Comparison of ENCODE assay signal across 22 cellular contexts in genomic region chrX:48786341-48786800, GRCh38. TPM values are rescaled to one million over a fixed set of nuclear protein-coding genes. Genes with fewer than 3 reads are reported as not detected.
"Had no signal": no experiment of that assay in that cellular context is flagged by ENCODE, and none has a peak within 500 bp of the region (broad histone marks: within the 10 kb centered on the region; RNA-seq: fewer than 3 reads in every experiment).

TSS of gene GATA1 (plus strand) at chrX:48786590. CDS start at chrX:48791110, 4,520 bp downstream.

- ATAC-seq: esophagus mucosa, heart right ventricle had no signal

- H3K27ac ChIP-seq: breast epithelium, left ventricle myocardium inferior, right lobe of liver, SJSA1, thyroid gland, VCaP had no signal

- H3K36me3 Mint-ChIP-seq: immature natural killer cell had no signal

- H3K9me3 Mint-ChIP-seq: activated naive CD4-positive, alpha-beta T cell treated with anti-CD3 and anti-CD28 coated beads for 36 hours; immature natural killer cell had no signal

- H3K27ac Mint-ChIP-seq: activated naive CD4-positive, alpha-beta T cell treated with anti-CD3 and anti-CD28 coated beads for 36 hours had no signal

- H3K4me1 ChIP-seq: breast epithelium, heart right ventricle, left ventricle myocardium inferior, right lobe of liver, SJSA1, thyroid gland had no signal

- H3K9me3 ChIP-seq: breast epithelium, heart right ventricle, left ventricle myocardium inferior, right lobe of liver, SJSA1, thyroid gland had no signal

- H3K4me3 ChIP-seq: breast epithelium, left ventricle myocardium inferior, right lobe of liver, SJSA1, thyroid gland had no signal

- H3K27me3 ChIP-seq: right lobe of liver, SJSA1, thyroid gland had no signal

- DNase-seq: activated CD4-positive, alpha-beta T cell treated with anti-CD3 and anti-CD28 coated beads for 1 hour; activated CD4-positive, alpha-beta T cell treated with anti-CD3 and anti-CD28 coated beads, Interleukin-2, amount 50 U/mL, for 48 hours; activated naive CD4-positive, alpha-beta T cell treated with anti-CD3 and anti-CD28 coated beads for 36 hours; cortex of kidney; heart right ventricle; immature natural killer cell; kidney glomerular epithelial cell; left ventricle myocardium inferior; mammary epithelial cell; right lobe of liver; small intestine; stimulated activated CD4-positive, alpha-beta T cell treated with anti-CD3 and anti-CD28 coated beads, Interleukin-15, amount 100 ng/mL, for 24 hours; stimulated activated CD4-positive, alpha-beta T cell treated with anti-CD3 and anti-CD28 coated beads, Interleukin-2, amount 100 ng/mL, for 48 hours; thyroid gland had no signal

- H3K4me3 Mint-ChIP-seq: activated naive CD4-positive, alpha-beta T cell treated with anti-CD3 and anti-CD28 coated beads for 36 hours; immature natural killer cell had no signal

- H3K36me3 ChIP-seq: breast epithelium, heart right ventricle, left ventricle myocardium inferior, right lobe of liver, SJSA1, thyroid gland had no signal

RNA-seq across cellular contexts. Expression of gene GATA1, which starts in this region (rescaled TPM):
- total RNA-seq: activated naive CD4-positive, alpha-beta T cell treated with anti-CD3 and anti-CD28 coated beads for 36 hours; astrocyte; breast epithelium; esophagus mucosa; left ventricle myocardium inferior; mammary epithelial cell; osteocyte; pulmonary artery endothelial cell; SJSA1; thyroid gland; ureter had no signal
- polyA plus RNA-seq: mammary epithelial cell had no signal
